In genomic region chr10:33487014-33487776, GRCh38 we compare ENCODE assay signal across 11 cellular contexts.
DNase-seq lines count a peak whose midpoint lies in the region; ATAC-seq and TF ChIP-seq lines count a peak whose summit lies in the region.
"Had no signal": no experiment of that assay in that cellular context is flagged by ENCODE, and none has a peak within 500 bp of the region (broad histone marks: within the 10 kb centered on the region; RNA-seq: fewer than 3 reads in every experiment).

No MANE protein-coding gene starts in this region.

- H3K27ac ChIP-seq in smooth muscle cell (ENCODE audit: low read depth) (no peak overlapping the region), left lung (no peak overlapping the region)

- no peak overlapping the region for H3K9ac ChIP-seq in smooth muscle cell (ENCODE audit: low read depth)

- peaks cover 4% of the 10 kb centered on the region for H3K9me3 Mint-ChIP-seq in activated CD4-positive, alpha-beta memory T cell treated with anti-CD3 and anti-CD28 coated beads, Interleukin-2, amount 10 ng/mL, durations not matched to agents 7 days and 5 days
- H3K9me3 Mint-ChIP-seq in activated CD4-positive, alpha-beta memory T cell treated with anti-CD3 and anti-CD28 coated beads for 36 hours, result no peaks in the 10 kb centered on the region

- H3K9me3 ChIP-seq in smooth muscle cell (replicated peaks; ENCODE audit: low read depth) (no peaks in the 10 kb centered on the region), left lung (no peaks in the 10 kb centered on the region)
- H3K9me3 ChIP-seq: Caco-2 had no signal

- no peak for ATAC-seq in left lung

- peaks cover 9% of the 10 kb centered on the region for H3K4me1 Mint-ChIP-seq in activated CD4-positive, alpha-beta memory T cell treated with anti-CD3 and anti-CD28 coated beads, Interleukin-2, amount 10 ng/mL, durations not matched to agents 7 days and 5 days
- H3K4me1 Mint-ChIP-seq in activated CD4-positive, alpha-beta memory T cell treated with anti-CD3 and anti-CD28 coated beads for 36 hours (ENCODE audit: low read depth), result peaks cover 10% of the 10 kb centered on the region

- intact Hi-C loops in activated CD4-positive, alpha-beta memory T cell treated with anti-CD3 and anti-CD28 coated beads for 36 hours (cut with micrococcal nuclease), result no loop called here
- intact Hi-C loops in left lung (cut with DNase I), result no loop called here

- peak overlapping the region; percentile 38 for H3K4me3 Mint-ChIP-seq in activated CD4-positive, alpha-beta memory T cell treated with anti-CD3 and anti-CD28 coated beads, Interleukin-2, amount 10 ng/mL, durations not matched to agents 7 days and 5 days
- no peak overlapping the region for H3K4me3 Mint-ChIP-seq in activated CD4-positive, alpha-beta memory T cell treated with anti-CD3 and anti-CD28 coated beads for 36 hours

- H3F3A ChIP-seq in smooth muscle cell (ENCODE audit: low read depth), result no peaks in the 10 kb centered on the region

- H3K4me3 ChIP-seq in epithelial cell of proximal tubule (ENCODE audit: low read depth, low read length) (no peak overlapping the region), smooth muscle cell (no peak overlapping the region), left lung (no peak overlapping the region)

- H3K4me2 ChIP-seq in smooth muscle cell, result no peak overlapping the region

- no peaks in the 10 kb centered on the region for H4K20me1 ChIP-seq in smooth muscle cell (ENCODE audit: low read depth)

- H3K27ac Mint-ChIP-seq in activated CD4-positive, alpha-beta memory T cell treated with anti-CD3 and anti-CD28 coated beads, Interleukin-2, amount 10 ng/mL, durations not matched to agents 7 days and 5 days, result peak overlapping the region; percentile 48
- H3K27ac Mint-ChIP-seq in activated CD4-positive, alpha-beta memory T cell treated with anti-CD3 and anti-CD28 coated beads for 36 hours, result no peak overlapping the region

- peak overlapping the region; percentile 50 for H2AFZ ChIP-seq in smooth muscle cell (ENCODE audit: low read depth)

- H3K36me3 ChIP-seq in smooth muscle cell (ENCODE audit: low read depth) (no peaks in the 10 kb centered on the region), left lung (no peaks in the 10 kb centered on the region)

- H3K36me3 Mint-ChIP-seq in activated CD4-positive, alpha-beta memory T cell treated with anti-CD3 and anti-CD28 coated beads, Interleukin-2, amount 10 ng/mL, durations not matched to agents 7 days and 5 days (ENCODE audit: low read depth), result no peaks in the 10 kb centered on the region
- H3K36me3 Mint-ChIP-seq in activated CD4-positive, alpha-beta memory T cell treated with anti-CD3 and anti-CD28 coated beads for 36 hours, result no peaks in the 10 kb centered on the region

- H3K4me1 ChIP-seq in smooth muscle cell (ENCODE audit: low read depth) (peaks cover 30% of the 10 kb centered on the region), left lung (no peaks in the 10 kb centered on the region)

- no peak for DNase-seq in activated CD4-positive, alpha-beta memory T cell treated with anti-CD3 and anti-CD28 coated beads, Interleukin-2, amount 10 ng/mL, durations not matched to agents 7 days and 5 days
- DNase-seq in activated CD4-positive, alpha-beta memory T cell treated with anti-CD3 and anti-CD28 coated beads for 36 hours, result no peak
- DNase-seq in NOMO-1 treated with DMSO at 0.1 percent for 48 hours (lab: John Stamatoyannopoulos, UW; ENCODE audit: unreplicated experiment) (peak; percentile 35), epithelial cell of proximal tubule (ENCODE audit: low read depth) (no peak), smooth muscle cell (lab: John Stamatoyannopoulos, UW; ENCODE audit: unreplicated experiment) (no peak), NCI-H1092 treated with DMSO at 0.1 percent for 48 hours (lab: John Stamatoyannopoulos, UW) (no peak), NCI-H1092 (lab: John Stamatoyannopoulos, UW) (no peak), left lung (no peak)
- DNase-seq: NCI-H524; stimulated activated CD4-positive, alpha-beta T cell treated with anti-CD3 and anti-CD28 coated beads, Interleukin-4, amount 100 ng/mL, for 24 hours had no signal

- TF ChIP-seq CTCF in epithelial cell of proximal tubule (conservative IDR thresholded peaks at IDR 0.05; ENCODE audit: low read depth, low read length) (peak; percentile 25), smooth muscle cell (IDR thresholded peaks at IDR 0.05; ENCODE audit: borderline replicate concordance, insufficient read depth, poor library complexity, severe bottlenecking) (no peak), left lung (IDR thresholded peaks at IDR 0.05) (no peak)

- no peaks in the 10 kb centered on the region for H3K79me2 ChIP-seq in smooth muscle cell (ENCODE audit: low read depth)

- CTCF ChIA-PET in activated CD4-positive, alpha-beta memory T cell treated with anti-CD3 and anti-CD28 coated beads, Interleukin-2, amount 10 ng/mL, durations not matched to agents 7 days and 5 days (lab: Charles Lee), result no interaction called here
- CTCF ChIA-PET in activated CD4-positive, alpha-beta memory T cell treated with anti-CD3 and anti-CD28 coated beads for 36 hours (lab: Charles Lee), result no interaction called here

- no peaks in the 10 kb centered on the region for H3K27me3 Mint-ChIP-seq in activated CD4-positive, alpha-beta memory T cell treated with anti-CD3 and anti-CD28 coated beads, Interleukin-2, amount 10 ng/mL, durations not matched to agents 7 days and 5 days
- H3K27me3 Mint-ChIP-seq in activated CD4-positive, alpha-beta memory T cell treated with anti-CD3 and anti-CD28 coated beads for 36 hours, result no peaks in the 10 kb centered on the region

- H3K27me3 ChIP-seq in smooth muscle cell (ENCODE audit: low read depth) (no peaks in the 10 kb centered on the region), left lung (no peaks in the 10 kb centered on the region)

- POLR2A ChIA-PET in activated CD4-positive, alpha-beta memory T cell treated with anti-CD3 and anti-CD28 coated beads, Interleukin-2, amount 10 ng/mL, durations not matched to agents 7 days and 5 days (lab: Charles Lee), result no interaction called here
- POLR2A ChIA-PET in activated CD4-positive, alpha-beta memory T cell treated with anti-CD3 and anti-CD28 coated beads for 36 hours (lab: Charles Lee), result no interaction called here

- WGBS in smooth muscle cell (ENCODE audit: low lambda C conversion rate), result 81% methylated on average over 4 of the region's 4 CpGs
